In genomic region chr10:82308641-82309040, GRCh38 we compare ENCODE assay signal across 14 cellular contexts.
DNase-seq lines count a peak whose midpoint lies in the region; ATAC-seq and TF ChIP-seq lines count a peak whose summit lies in the region.
"Had no signal": no experiment of that assay in that cellular context is flagged by ENCODE, and none has a peak within 500 bp of the region (broad histone marks: within the 10 kb centered on the region; RNA-seq: fewer than 3 reads in every experiment).

No MANE protein-coding gene starts in this region.

- peaks cover 3% of the 10 kb centered on the region; the same call in 1 of the 2 replicates for H3F3A ChIP-seq in OCI-LY1 (ENCODE audit: insufficient read depth, low read length)

- H3K27ac ChIP-seq in BLaER1 (peak overlapping the region; percentile 8; the same call in 1 of the 2 replicates), OCI-LY1 (ENCODE audit: low read depth, low read length, poor library complexity, severe bottlenecking) (no peak overlapping the region), gastrocnemius medialis (no peak overlapping the region), uterus (no peak overlapping the region)

- H3K4me2 ChIP-seq in BLaER1 (peak overlapping the region; percentile 71), OCI-LY1 (ENCODE audit: low read length) (peak overlapping the region; percentile 34; the same call in 1 of the 2 replicates)

- in situ Hi-C loops in GM13977 (cut with MboI; ENCODE audit: low pct_unique_long_range_greater_than_20kb, low sequenced_read_pairs, unreplicated experiment) = no loop called here
- in situ Hi-C loops in gastrocnemius medialis (cut with MboI; ENCODE audit: low sequenced_read_pairs in 4 of 4) = no loop called here

- TF ChIP-seq CTCF in GM13977 (IDR thresholded peaks at IDR 0.05; ENCODE audit: extremely low read depth, insufficient read depth, missing control alignments) (no peak), OCI-LY1 (IDR thresholded peaks at IDR 0.05; ENCODE audit: low read length) (no peak), gastrocnemius medialis (IDR thresholded peaks at IDR 0.05 in 4 of 5, conservative IDR thresholded peaks at IDR 0.05 in 1 of 5) (no peak), uterus (IDR thresholded peaks at IDR 0.05) (no peak)

- ATAC-seq in gastrocnemius medialis = no peak
- ATAC-seq: HepG2 had no signal

- H3K9me3 ChIP-seq in BLaER1 = no peaks in the 10 kb centered on the region; the same call in 1 of the 2 replicates
- no peaks in the 10 kb centered on the region for H3K9me3 ChIP-seq in OCI-LY1 (ENCODE audit: low read length)
- no peaks in the 10 kb centered on the region for H3K9me3 ChIP-seq in gastrocnemius medialis
- H3K9me3 ChIP-seq in uterus = no peaks in the 10 kb centered on the region
- H3K9me3 ChIP-seq: Caco-2 had no signal

- no peaks in the 10 kb centered on the region for H4K20me1 ChIP-seq in BLaER1
- no peaks in the 10 kb centered on the region for H4K20me1 ChIP-seq in OCI-LY1 (ENCODE audit: insufficient read depth, low read length)

- H3K9me2 ChIP-seq in OCI-LY1 (ENCODE audit: low read depth, low read length) = no peaks in the 10 kb centered on the region

- H3K36me3 ChIP-seq in BLaER1 (0 out of 2 replicates have a peak, but pooled peaks cover 5% of the 10 kb centered on the region), OCI-LY1 (ENCODE audit: insufficient read depth, low read length) (no peaks in the 10 kb centered on the region), gastrocnemius medialis (no peaks in the 10 kb centered on the region), uterus (peaks cover 0 to 2% of the 10 kb centered on the region in 2 donors)

- H3K4me3 ChIP-seq in BLaER1 = 0 out of 2 replicates have a peak overlapping the region, but pooled peaks have one; percentile 9
- no peak overlapping the region for H3K4me3 ChIP-seq in OCI-LY1 (ENCODE audit: low read depth, low read length, poor library complexity, severe bottlenecking)
- H3K4me3 ChIP-seq in gastrocnemius medialis = no peak overlapping the region
- H3K4me3 ChIP-seq in uterus = no peak overlapping the region

- no peak overlapping the region; the same call in 1 of the 2 replicates for H2AFZ ChIP-seq in OCI-LY1 (ENCODE audit: low read length)

- intact Hi-C loops in gastrocnemius medialis (cut with DNase I; ENCODE audit: low total_unique reads) (no loop called here), uterus (cut with DNase I; ENCODE audit: low total_unique reads) (no loop called here)

- no peaks in the 10 kb centered on the region for H3K79me2 ChIP-seq in OCI-LY1 (ENCODE audit: insufficient read depth, low read length)

- TF ChIP-seq POLR2A in gastrocnemius medialis (IDR thresholded peaks at IDR 0.05) (no peak), uterus (IDR thresholded peaks at IDR 0.05) (no peak)

- H3K4me1 ChIP-seq in BLaER1 (peaks cover 56% of the 10 kb centered on the region), OCI-LY1 (ENCODE audit: insufficient read depth, low read length, severe bottlenecking) (peaks cover 23% of the 10 kb centered on the region), gastrocnemius medialis (no peaks in the 10 kb centered on the region), uterus (no peaks in the 10 kb centered on the region)
- H3K4me1 ChIP-seq: Caco-2 had no signal

- H3K9ac ChIP-seq in BLaER1 (no peak overlapping the region), OCI-LY1 (ENCODE audit: low read length) (no peak overlapping the region)

- H3K27me3 ChIP-seq in BLaER1 (no peaks in the 10 kb centered on the region), OCI-LY1 (ENCODE audit: insufficient read depth, low read length) (no peaks in the 10 kb centered on the region), gastrocnemius medialis (no peaks in the 10 kb centered on the region), uterus (no peaks in the 10 kb centered on the region)

- DNase-seq in GM13977 (ENCODE audit: low spot score) (peak; percentile 4), amniotic epithelial cell (ENCODE audit: low read depth) (peak; percentile 3), gastrocnemius medialis (no peak), uterus (no peak), RPMI8226 (no peak)
- DNase-seq: 8988T; Caco-2; CD8-positive, alpha-beta memory T cell; GF-D8; HCEC 1CT; HFFc6 had no signal

Comparison
In these comparisons a context has a peak if more than half of its experiments do, and no peak if none do; other contexts are left out.
1. DNase-seq: peak in GM13977 (single experiment) and amniotic epithelial cell (single experiment); none in gastrocnemius medialis (0 of 2), uterus (0 of 2) and RPMI8226 (single experiment).